9 cellular contexts compared by ENCODE assay signal in genomic region chr22:39150848-39151215, GRCh38. TPM values are rescaled to one million over a fixed set of nuclear protein-coding genes. Genes with fewer than 3 reads are reported as not detected.
DNase-seq lines count a peak whose midpoint lies in the region; ATAC-seq and TF ChIP-seq lines count a peak whose summit lies in the region.
"Had no signal": no experiment of that assay in that cellular context is flagged by ENCODE, and none has a peak within 500 bp of the region (broad histone marks: within the 10 kb centered on the region; RNA-seq: fewer than 3 reads in every experiment).

No MANE protein-coding gene starts in this region.

- no peaks in the 10 kb centered on the region for H3K9me3 Mint-ChIP-seq in activated B cell treated with CpG ODN at 0.5 μM for 24 hours
- H3K9me3 Mint-ChIP-seq in stimulated activated naive B cell treated with anti-CD40 and anti-IgM and Interleukin-4, amounts not matched to agents 10 μg/mL and 1 μg/mL and 100 μg/mL, for 72 hours = no peaks in the 10 kb centered on the region

- no peak for TF ChIP-seq CTCF in activated B cell treated with CpG ODN at 0.5 μM for 24 hours (IDR thresholded peaks at IDR 0.05)

- 41% methylated on average over 6 of the region's 6 CpGs for WGBS in right cardiac atrium

- peak overlapping the region; percentile 82 for H3K27ac ChIP-seq in right cardiac atrium (ENCODE audit: low read length)

- H3K4me1 Mint-ChIP-seq in activated B cell treated with CpG ODN at 0.5 μM for 24 hours = peaks cover 56% of the 10 kb centered on the region
- H3K4me1 Mint-ChIP-seq in stimulated activated naive B cell treated with anti-CD40 and anti-IgM and Interleukin-4, amounts not matched to agents 10 μg/mL and 1 μg/mL and 100 μg/mL, for 72 hours = peaks cover 46 to 57% of the 10 kb centered on the region in 2 donors

- H3K9me3 ChIP-seq in right cardiac atrium (ENCODE audit: control insufficient read depth, low read length) = no peaks in the 10 kb centered on the region

- H3K4me3 Mint-ChIP-seq in activated B cell treated with CpG ODN at 0.5 μM for 24 hours = peak overlapping the region; percentile 79
- H3K4me3 Mint-ChIP-seq in stimulated activated naive B cell treated with anti-CD40 and anti-IgM and Interleukin-4, amounts not matched to agents 10 μg/mL and 1 μg/mL and 100 μg/mL, for 72 hours = peak overlapping the region; percentile 11 to 48

- H3K27me3 ChIP-seq in right cardiac atrium (ENCODE audit: control insufficient read depth, insufficient read depth) = no peaks in the 10 kb centered on the region

- no peak overlapping the region for H3K4me3 ChIP-seq in right cardiac atrium (ENCODE audit: low read length)

- H3K4me1 ChIP-seq in right cardiac atrium (ENCODE audit: control insufficient read depth, insufficient read depth, low read length) = peaks cover 10% of the 10 kb centered on the region

- peak; percentile 28 for DNase-seq in DMS53 (lab: John Stamatoyannopoulos, UW)
- no peak for DNase-seq in DMS53 treated with DMSO at 0.1 percent for 48 hours (lab: John Stamatoyannopoulos, UW; ENCODE audit: unreplicated experiment)
- no peak for DNase-seq in activated B cell treated with CpG ODN at 0.5 μM for 24 hours
- peak in 1 of 3 donors; percentile 36 for DNase-seq in right cardiac atrium
- no peak for DNase-seq in stimulated activated naive B cell treated with anti-CD40 and anti-IgM and Interleukin-4, amounts not matched to agents 10 μg/mL and 1 μg/mL and 100 μg/mL, for 72 hours
- no peak for DNase-seq in NCI-H345 (lab: John Stamatoyannopoulos, UW)
- no peak for DNase-seq in stimulated activated naive CD4-positive, alpha-beta T cell (lab: John Stamatoyannopoulos, UW)
- DNase-seq: KG1 had no signal

- CTCF ChIA-PET in activated B cell treated with CpG ODN at 0.5 μM for 24 hours (lab: Charles Lee) = interaction anchor here (0.8 to 1.2 kb wide), 3 partner anchors 144 to 167 kb away, joined by 3 read pairs; no protein-coding TSS in a partner anchor

- peaks cover 14% of the 10 kb centered on the region for H3K27me3 Mint-ChIP-seq in activated B cell treated with CpG ODN at 0.5 μM for 24 hours
- H3K27me3 Mint-ChIP-seq in stimulated activated naive B cell treated with anti-CD40 and anti-IgM and Interleukin-4, amounts not matched to agents 10 μg/mL and 1 μg/mL and 100 μg/mL, for 72 hours = peaks cover 18 to 21% of the 10 kb centered on the region in 2 donors

- ATAC-seq in activated B cell treated with CpG ODN at 0.5 μM for 24 hours (ENCODE audit: low read depth) (no peak), right cardiac atrium (no peak), HG02588 (IDR thresholded peaks at IDR 0.05; ENCODE audit: unreplicated experiment) (no peak)
- no peak for ATAC-seq in stimulated activated naive B cell treated with anti-CD40 and anti-IgM and Interleukin-4, amounts not matched to agents 10 μg/mL and 1 μg/mL and 100 μg/mL, for 72 hours (replicated peaks)

- H3K27ac Mint-ChIP-seq in activated B cell treated with CpG ODN at 0.5 μM for 24 hours = peak overlapping the region; percentile 71
- no peak overlapping the region for H3K27ac Mint-ChIP-seq in stimulated activated naive B cell treated with anti-CD40 and anti-IgM and Interleukin-4, amounts not matched to agents 10 μg/mL and 1 μg/mL and 100 μg/mL, for 72 hours

- H3K36me3 Mint-ChIP-seq in activated B cell treated with CpG ODN at 0.5 μM for 24 hours (ENCODE audit: low read depth) = peaks cover 21% of the 10 kb centered on the region
- H3K36me3 Mint-ChIP-seq in stimulated activated naive B cell treated with anti-CD40 and anti-IgM and Interleukin-4, amounts not matched to agents 10 μg/mL and 1 μg/mL and 100 μg/mL, for 72 hours = peaks cover 1 to 8% of the 10 kb centered on the region in 2 donors

- POLR2A ChIA-PET in activated B cell treated with CpG ODN at 0.5 μM for 24 hours (lab: Charles Lee) = interaction anchor here (0.5 to 5.6 kb wide), 5 partner anchors 129 to 1195 kb away, joined by 3 to 88 read pairs (median 4); partner anchors contain the start of genes APOBEC3D, ATF4 and RPL3

- intact Hi-C loops in activated B cell treated with CpG ODN at 0.5 μM for 24 hours (cut with micrococcal nuclease) (loop anchor here (5.0 to 10.0 kb wide), 2 partner anchors 296 to 356 kb away; partner anchors contain the start of gene DNAL4), right cardiac atrium (cut with DNase I) (no loop called here)

RNA-seq across cellular contexts. Expression of gene CBX7, which starts 1.6 kb away (rescaled TPM):
- total RNA-seq in activated B cell treated with CpG ODN at 0.5 μM for 24 hours = 42.6 and 45.4 TPM in 2 replicates
- 10 to 100 TPM; 68.1 to 97.9 (median 78.7) TPM for total RNA-seq in right cardiac atrium
- polyA plus RNA-seq in right cardiac atrium = 69.0 TPM

RNA-seq across cellular contexts. Expression of gene APOBEC3H, which starts 53.8 kb away (rescaled TPM):
- total RNA-seq in activated B cell treated with CpG ODN at 0.5 μM for 24 hours = 1.4 TPM in 2 replicates
- under 1 TPM in 1 of 4 donors, not detected in 3; 0.57 TPM for total RNA-seq in right cardiac atrium
- polyA plus RNA-seq in right cardiac atrium = 0.25 TPM
